In genomic region chr10:44995914-44996633, GRCh38 we compare ENCODE assay signal across 9 cellular contexts.
DNase-seq lines count a peak whose midpoint lies in the region; ATAC-seq lines count a peak whose summit lies in the region.
"Had no signal": no experiment of that assay in that cellular context is flagged by ENCODE, and none has a peak within 500 bp of the region (broad histone marks: within the 10 kb centered on the region; RNA-seq: fewer than 3 reads in every experiment).

No MANE protein-coding gene starts in this region.

- no peak overlapping the region for H3K4me3 ChIP-seq in skin epidermis

- ATAC-seq in HG02938 (IDR thresholded peaks at IDR 0.05; ENCODE audit: unreplicated experiment) = no peak
- ATAC-seq in HG03095 (IDR thresholded peaks at IDR 0.05; ENCODE audit: unreplicated experiment) = no peak
- no peak for ATAC-seq in HG03442 (IDR thresholded peaks at IDR 0.05; ENCODE audit: unreplicated experiment)

- H3K27ac ChIP-seq in skin epidermis = peak overlapping the region in 20 of 21 experiments; percentile 20 to 78 (median 60)

- DNase-seq in GF-D8 (lab: John Stamatoyannopoulos, UW) (peak; percentile 62), astrocyte of the hippocampus (ENCODE audit: low read depth, low spot score) (peak; percentile 46), iris pigment epithelial cell (ENCODE audit: low read depth) (peak; percentile 90), LoVo (ENCODE audit: low spot score) (no peak)
- DNase-seq: NCI-H2029 had no signal
